Comparison of ENCODE assay signal across 9 cellular contexts in genomic region chr11:65781152-65781961, GRCh38. TPM values are rescaled to one million over a fixed set of nuclear protein-coding genes. Genes with fewer than 3 reads are reported as not detected.
DNase-seq lines count a peak whose midpoint lies in the region; TF ChIP-seq lines count a peak whose summit lies in the region.
"Had no signal": no experiment of that assay in that cellular context is flagged by ENCODE, and none has a peak within 500 bp of the region (broad histone marks: within the 10 kb centered on the region; RNA-seq: fewer than 3 reads in every experiment).

No MANE protein-coding gene starts in this region.

- H3K27me3 ChIP-seq in H7 (ENCODE audit: control insufficient read depth, insufficient read depth, low read length) (peaks cover 49% of the 10 kb centered on the region), NT2/D1 (ENCODE audit: insufficient read depth, insufficient read length) (peaks cover 44% of the 10 kb centered on the region), muscle layer of colon (ENCODE audit: control insufficient read depth in 1 of 2, insufficient read depth in 2 of 2, low read length in 2 of 2) (peaks cover 8 to 14% of the 10 kb centered on the region in 2 donors)

- no peaks in the 10 kb centered on the region for H3K9me3 Mint-ChIP-seq in T-helper 2 cell treated with Interferon-gamma antibody and Interleukin-4, amounts not matched to agents 5 μg/mL and 100 μg/mL, for 36 hours
- H3K9me3 Mint-ChIP-seq in endothelial cell (ENCODE audit: unreplicated experiment) = no peaks in the 10 kb centered on the region

- H3K9ac ChIP-seq in NT2/D1 (ENCODE audit: insufficient read length, low read depth) (peak overlapping the region; percentile 54), muscle layer of colon (ENCODE audit: low read length) (no peak overlapping the region)

- H3K4me3 Mint-ChIP-seq in T-helper 2 cell treated with Interferon-gamma antibody and Interleukin-4, amounts not matched to agents 5 μg/mL and 100 μg/mL, for 36 hours = peak overlapping the region; percentile 34
- H3K4me3 Mint-ChIP-seq in endothelial cell (ENCODE audit: unreplicated experiment) = no peak overlapping the region

- H3K4me3 ChIP-seq in H7 (ENCODE audit: insufficient read depth, low read depth, low read length) = peak overlapping the region; percentile 69
- H3K4me3 ChIP-seq in NT2/D1 (ENCODE audit: insufficient read length, low read depth) = peak overlapping the region; percentile 38
- H3K4me3 ChIP-seq in muscle layer of colon (ENCODE audit: low read depth in 1 of 2, low read length in 2 of 2) = peak overlapping the region; percentile 42 to 47

- H3K4me1 ChIP-seq in NT2/D1 (ENCODE audit: insufficient read depth, insufficient read length) = peaks cover 18% of the 10 kb centered on the region
- H3K4me1 ChIP-seq in muscle layer of colon (ENCODE audit: insufficient read depth, low read length) = peaks cover 12% of the 10 kb centered on the region

- peaks cover 18% of the 10 kb centered on the region; the same call in 1 of the 2 replicates for H3K9me3 ChIP-seq in NT2/D1 (ENCODE audit: insufficient read depth, low read length)
- no peaks in the 10 kb centered on the region for H3K9me3 ChIP-seq in muscle layer of colon (ENCODE audit: low read length)

- peak; percentile 44 for TF ChIP-seq CTCF in endothelial cell (IDR thresholded peaks at IDR 0.05; ENCODE audit: unreplicated experiment)

- H3K27ac ChIP-seq in muscle layer of colon (ENCODE audit: low read depth, low read length) = peak overlapping the region; percentile 42

- peaks cover 17% of the 10 kb centered on the region for H3K36me3 Mint-ChIP-seq in T-helper 2 cell treated with Interferon-gamma antibody and Interleukin-4, amounts not matched to agents 5 μg/mL and 100 μg/mL, for 36 hours (ENCODE audit: low read depth)
- H3K36me3 Mint-ChIP-seq in endothelial cell (ENCODE audit: low read depth, unreplicated experiment) = no peaks in the 10 kb centered on the region

- H3K36me3 ChIP-seq in H7 (replicated peaks; ENCODE audit: control insufficient read depth, insufficient read depth, low read length) = no peaks in the 10 kb centered on the region; the same call in none of the 2 replicates
- H3K36me3 ChIP-seq in NT2/D1 (ENCODE audit: insufficient read depth, insufficient read length, low read length) = peaks cover 34% of the 10 kb centered on the region
- H3K36me3 ChIP-seq in muscle layer of colon (ENCODE audit: insufficient read depth, low read length) = peaks cover 18% of the 10 kb centered on the region

- H3K27me3 Mint-ChIP-seq in T-helper 2 cell treated with Interferon-gamma antibody and Interleukin-4, amounts not matched to agents 5 μg/mL and 100 μg/mL, for 36 hours (ENCODE audit: low read depth) = peaks cover 21% of the 10 kb centered on the region
- peaks cover 21% of the 10 kb centered on the region for H3K27me3 Mint-ChIP-seq in endothelial cell (ENCODE audit: unreplicated experiment)

- peaks cover 22% of the 10 kb centered on the region for H3K4me1 Mint-ChIP-seq in T-helper 2 cell treated with Interferon-gamma antibody and Interleukin-4, amounts not matched to agents 5 μg/mL and 100 μg/mL, for 36 hours (ENCODE audit: low read depth)
- no peaks in the 10 kb centered on the region for H3K4me1 Mint-ChIP-seq in endothelial cell (ENCODE audit: unreplicated experiment)

- no peak for DNase-seq in T-helper 2 cell treated with Interferon-gamma antibody and Interleukin-4, amounts not matched to agents 5 μg/mL and 100 μg/mL, for 36 hours (ENCODE audit: low spot score)
- no peak for DNase-seq in T-helper 2 cell
- DNase-seq in H7 = peak; percentile 92
- DNase-seq in NT2/D1 (ENCODE audit: low read depth, low spot score) = no peak
- DNase-seq in endothelial cell (ENCODE audit: low spot score) = peak; percentile 50
- DNase-seq in NCI-H146 treated with DMSO at 0.1 percent for 48 hours (lab: John Stamatoyannopoulos, UW; ENCODE audit: unreplicated experiment) = no peak
- DNase-seq in midbrain (lab: John Stamatoyannopoulos, UW) = no peak

- H3K27ac Mint-ChIP-seq in T-helper 2 cell treated with Interferon-gamma antibody and Interleukin-4, amounts not matched to agents 5 μg/mL and 100 μg/mL, for 36 hours = no peak overlapping the region
- H3K27ac Mint-ChIP-seq in endothelial cell (ENCODE audit: unreplicated experiment) = no peak overlapping the region

RNA-seq across cellular contexts. Expression of gene AP5B1, which starts 0.6 kb away (rescaled TPM):
- total RNA-seq in H7 (2014; rRNA removed; shearing (Covaris generic)) = 6.7 and 7.8 TPM in 2 replicates
- 3.4 TPM for total RNA-seq in endothelial cell (ENCODE audit: unreplicated experiment)

RNA-seq across cellular contexts. Expression of gene OVOL1, which starts 5.5 kb away (rescaled TPM):
- 1.2 and 1.4 TPM in 2 replicates for total RNA-seq in H7 (2014; rRNA removed; shearing (Covaris generic))
- total RNA-seq in endothelial cell (ENCODE audit: unreplicated experiment) = not detected
- total RNA-seq: dermis microvascular lymphatic vessel endothelial cell had no signal

RNA-seq across cellular contexts. Expression of gene SNX32, which starts 52.4 kb away (rescaled TPM):
- 0.26 and 0.80 TPM in 2 replicates for total RNA-seq in H7 (2014; rRNA removed; shearing (Covaris generic))
- total RNA-seq in endothelial cell (ENCODE audit: unreplicated experiment) = 1.2 TPM

Comparison
In these comparisons a context has a peak if more than half of its experiments do, and no peak if none do; other contexts are left out.
1. DNase-seq: peak in H7 (single experiment) and endothelial cell (single experiment); none in T-helper 2 cell treated with Interferon-gamma antibody and Interleukin-4, amounts not matched to agents 5 μg/mL and 100 μg/mL, for 36 hours (single experiment), T-helper 2 cell (0 of 5), NT2/D1 (single experiment), NCI-H146 treated with DMSO at 0.1 percent for 48 hours (single experiment) and midbrain (single experiment).
2. Peak in every context shown above with its lines, with median percentiles within 50 percentile points of each other: H3K4me3 ChIP-seq.